In the genomic region with DNA sequence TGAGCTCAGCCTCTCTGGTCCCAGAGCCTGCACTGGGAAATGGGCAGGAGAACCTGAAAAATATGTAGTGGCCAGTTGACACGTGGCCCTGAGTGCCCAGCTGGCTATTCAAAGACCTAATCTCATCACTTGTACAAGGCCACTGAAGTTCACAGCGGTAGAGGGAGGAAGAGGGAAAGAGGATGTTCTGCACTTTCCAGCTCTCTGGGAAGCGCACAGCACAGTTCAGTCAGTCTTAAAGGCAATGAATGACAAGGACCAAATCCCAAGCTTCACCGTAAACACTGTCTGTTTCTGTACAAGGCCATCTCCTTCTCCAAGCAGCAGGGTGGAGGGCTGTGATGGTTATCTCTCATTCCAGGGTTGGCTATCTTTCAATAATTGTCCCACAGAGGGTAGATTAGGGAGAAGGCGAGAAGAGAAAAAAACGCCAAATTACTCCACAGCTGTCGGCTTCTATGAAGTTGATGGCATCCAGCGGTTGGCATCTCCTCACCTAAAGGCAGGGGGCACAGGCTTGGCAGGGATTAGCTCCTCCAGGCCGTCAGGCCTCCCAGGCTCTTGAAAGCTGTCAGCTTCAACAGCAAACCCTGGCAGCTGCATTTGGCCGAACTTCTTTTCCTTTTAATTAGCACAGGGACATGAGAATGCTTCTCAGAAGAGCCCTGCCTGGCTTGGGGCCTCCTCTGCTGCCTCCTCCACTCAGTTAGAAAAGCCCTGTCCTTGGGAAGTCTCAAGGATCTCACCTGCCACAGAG, we compare ENCODE assay signal across 19 cellular contexts. TPM values are rescaled to one million over a fixed set of nuclear protein-coding genes. Genes with fewer than 3 reads are reported as not detected.
DNase-seq lines count a peak whose midpoint lies in the region; ATAC-seq and TF ChIP-seq lines count a peak whose summit lies in the region.
"Had no signal": no experiment of that assay in that cellular context is flagged by ENCODE, and none has a peak within 500 bp of the region (broad histone marks: within the 10 kb centered on the region; RNA-seq: fewer than 3 reads in every experiment).

No MANE protein-coding gene starts in this region.

- H3K9me3 ChIP-seq in heart right ventricle (no peaks in the 10 kb centered on the region), gastrocnemius medialis (no peaks in the 10 kb centered on the region)

- CTCF ChIA-PET in activated CD4-positive, alpha-beta T cell treated with anti-CD3 and anti-CD28 coated beads for 36 hours (lab: Charles Lee), result interaction anchor here (1.1 kb wide), 1 partner anchor 127 kb away, joined by 3 read pairs; no protein-coding TSS in a partner anchor

- TF ChIP-seq CTCF in heart right ventricle (IDR thresholded peaks at IDR 0.05), result no peak
- no peak for TF ChIP-seq CTCF in gastrocnemius medialis (IDR thresholded peaks at IDR 0.05 in 4 of 5, conservative IDR thresholded peaks at IDR 0.05 in 1 of 5)
- TF ChIP-seq CTCF in chondrocyte (IDR thresholded peaks at IDR 0.05), result no peak

- DNase-seq in activated CD4-positive, alpha-beta T cell treated with anti-CD3 and anti-CD28 coated beads for 36 hours, result no peak
- no peak for DNase-seq in activated CD4-positive, alpha-beta T cell treated with anti-CD3 and anti-CD28 coated beads, Interleukin-2, amount 50 U/mL, for 1 hour
- peak; percentile 5 for DNase-seq in astrocyte of the hippocampus (ENCODE audit: low read depth, low spot score)
- peak in 1 of 2 donors; percentile 47 for DNase-seq in heart right ventricle
- no peak for DNase-seq in gastrocnemius medialis
- no peak for DNase-seq in GOT3 (lab: John Stamatoyannopoulos, UW)
- no peak for DNase-seq in chondrocyte (ENCODE audit: low spot score)
- DNase-seq in HK-2 (ENCODE audit: unreplicated experiment), result no peak
- DNase-seq: CD8-positive, alpha-beta memory T cell; DMS79 treated with DMSO at 0.1 percent for 48 hours; GF-D8; H9; KBM-7; NCI-H1436 treated with DMSO at 0.1 percent for 48 hours; NCI-H2029 treated with DMSO at 0.1 percent for 48 hours; NCI-H2171 treated with DMSO at 0.1 percent for 48 hours; NCI-H446 treated with DMSO at 0.1 percent for 48 hours; RPMI8226 had no signal

- H3K27me3 ChIP-seq in heart right ventricle (no peaks in the 10 kb centered on the region), gastrocnemius medialis (no peaks in the 10 kb centered on the region)
- H3K27me3 ChIP-seq: BLaER1 had no signal

- in situ Hi-C loops in gastrocnemius medialis (cut with MboI; ENCODE audit: low sequenced_read_pairs in 4 of 4), result loop anchor here in 3 of 4 donors (10.0 to 25.0 kb wide), 4 partner anchors 155 to 988 kb away; no protein-coding TSS in a partner anchor

- WGBS in heart right ventricle, 2 donors, result 29 to 35% methylated on average over 10 of the region's 10 CpGs

- ATAC-seq in activated CD4-positive, alpha-beta T cell treated with anti-CD3 and anti-CD28 coated beads for 36 hours, result no peak
- peak; percentile 33 to 78 (median 46) for ATAC-seq in heart right ventricle
- no peak for ATAC-seq in gastrocnemius medialis

- H3K4me1 Mint-ChIP-seq in activated CD4-positive, alpha-beta T cell treated with anti-CD3 and anti-CD28 coated beads for 36 hours, result peaks cover 65% of the 10 kb centered on the region
- H3K4me1 Mint-ChIP-seq in chondrocyte (ENCODE audit: low read depth), result peaks cover 12% of the 10 kb centered on the region

- intact Hi-C loops in activated CD4-positive, alpha-beta T cell treated with anti-CD3 and anti-CD28 coated beads for 36 hours (cut with DNase I, micrococcal nuclease), result no loop called here
- intact Hi-C loops in heart right ventricle (cut with DNase I) (loop anchor here in 4 of 10 donors (2.0 to 10.0 kb wide), 4 partner anchors 53 to 65 kb away; no protein-coding TSS in a partner anchor), gastrocnemius medialis (cut with DNase I; ENCODE audit: low total_unique reads) (loop anchor here (10.0 kb wide), 1 partner anchor 995 kb away; no protein-coding TSS in a partner anchor)

- peaks cover 30% of the 10 kb centered on the region for H3K36me3 Mint-ChIP-seq in activated CD4-positive, alpha-beta T cell treated with anti-CD3 and anti-CD28 coated beads for 36 hours (ENCODE audit: low read depth)
- no peaks in the 10 kb centered on the region for H3K36me3 Mint-ChIP-seq in chondrocyte (ENCODE audit: low read depth)

- H3K27me3 Mint-ChIP-seq in activated CD4-positive, alpha-beta T cell treated with anti-CD3 and anti-CD28 coated beads for 36 hours, result no peaks in the 10 kb centered on the region
- H3K27me3 Mint-ChIP-seq in chondrocyte (ENCODE audit: low read depth), result no peaks in the 10 kb centered on the region
- H3K27me3 Mint-ChIP-seq: CD8-positive, alpha-beta memory T cell had no signal

- peak overlapping the region; percentile 12 for H3K27ac Mint-ChIP-seq in activated CD4-positive, alpha-beta T cell treated with anti-CD3 and anti-CD28 coated beads for 36 hours
- no peak overlapping the region for H3K27ac Mint-ChIP-seq in chondrocyte (ENCODE audit: unreplicated experiment)

- H3K4me3 ChIP-seq in heart right ventricle, result no peak overlapping the region
- H3K4me3 ChIP-seq in gastrocnemius medialis, result no peak overlapping the region
- H3K4me3 ChIP-seq: BLaER1 had no signal

- no peak for TF ChIP-seq POLR2A in gastrocnemius medialis (IDR thresholded peaks at IDR 0.05)

- H3K27ac ChIP-seq in heart right ventricle (peak overlapping the region in 9 of 10 donors; percentile 35 to 87 (median 71)), gastrocnemius medialis (peak overlapping the region; percentile 39 to 84 (median 64))
- H3K27ac ChIP-seq: BLaER1 had no signal

- no peaks in the 10 kb centered on the region for H3K9me3 Mint-ChIP-seq in activated CD4-positive, alpha-beta T cell treated with anti-CD3 and anti-CD28 coated beads for 36 hours (ENCODE audit: low read depth)
- no peaks in the 10 kb centered on the region for H3K9me3 Mint-ChIP-seq in chondrocyte (ENCODE audit: low read depth)
- H3K9me3 Mint-ChIP-seq: CD8-positive, alpha-beta memory T cell; H9 had no signal

- POLR2A ChIA-PET in activated CD4-positive, alpha-beta T cell treated with anti-CD3 and anti-CD28 coated beads for 36 hours (lab: Charles Lee), result no interaction called here

- H3K4me3 Mint-ChIP-seq in activated CD4-positive, alpha-beta T cell treated with anti-CD3 and anti-CD28 coated beads for 36 hours, result no peak overlapping the region
- no peak overlapping the region for H3K4me3 Mint-ChIP-seq in chondrocyte (ENCODE audit: unreplicated experiment)
- H3K4me3 Mint-ChIP-seq: CD8-positive, alpha-beta memory T cell; H9 had no signal

- no peaks in the 10 kb centered on the region for H3K36me3 ChIP-seq in heart right ventricle
- no peaks in the 10 kb centered on the region for H3K36me3 ChIP-seq in gastrocnemius medialis

- peaks cover 2 to 76% (median 58%) of the 10 kb centered on the region in 9 donors for H3K4me1 ChIP-seq in heart right ventricle
- peaks cover 32 to 49% of the 10 kb centered on the region in 2 donors for H3K4me1 ChIP-seq in gastrocnemius medialis

RNA-seq across cellular contexts. Expression of a gene that starts 10.6 kb away (rescaled TPM):
- 10 to 100 TPM; 17.6 to 18.0 TPM for total RNA-seq in activated CD4-positive, alpha-beta T cell treated with anti-CD3 and anti-CD28 coated beads for 36 hours
- total RNA-seq in heart right ventricle (10 to 100 TPM in 6 of 10 donors, 1 to 10 TPM in 4; 7.3 to 14.2 (median 10.7) TPM), gastrocnemius medialis (1 to 10 TPM; 1.1 to 6.9 (median 2.1) TPM), chondrocyte (1.8 to 2.0 TPM (median 1.9 TPM) in 3 replicates)
- polyA plus RNA-seq in heart right ventricle, result 1 to 10 TPM; 4.1 to 4.2 TPM

Comparison
In these comparisons a context has a peak if more than half of its experiments do, and no peak if none do; other contexts are left out.
1. ATAC-seq: peak in heart right ventricle (8 of 8); none in activated CD4-positive, alpha-beta T cell treated with anti-CD3 and anti-CD28 coated beads for 36 hours (single experiment) and gastrocnemius medialis (0 of 2).